15 cellular contexts compared by ENCODE assay signal in the genomic region with DNA sequence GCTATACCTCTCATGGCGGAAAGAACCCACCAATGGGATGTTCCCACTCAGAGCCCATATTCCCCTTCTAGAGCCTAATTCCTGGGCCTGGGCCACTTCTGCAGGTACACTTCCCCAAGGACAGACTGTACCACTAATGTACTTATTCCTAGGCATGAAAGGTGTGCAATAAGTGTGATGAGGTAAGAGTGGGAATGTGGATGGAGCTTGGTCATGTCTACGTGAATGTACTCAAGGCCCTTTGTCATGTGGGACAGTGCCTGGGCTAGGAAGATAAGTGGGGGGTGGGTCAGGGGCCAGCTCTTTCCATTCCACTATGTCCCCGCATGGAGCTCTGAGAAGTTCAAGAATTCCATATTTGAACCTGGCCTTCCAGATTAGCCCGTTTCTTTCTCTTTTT.
"Had no signal": no experiment of that assay in that cellular context is flagged by ENCODE, and none has a peak within 500 bp of the region (broad histone marks: within the 10 kb centered on the region; RNA-seq: fewer than 3 reads in every experiment).

No MANE protein-coding gene starts in this region.

- H3K4me1 Mint-ChIP-seq: immature natural killer cell had no signal

- ATAC-seq: left cardiac atrium; stimulated activated effector memory CD8-positive, alpha-beta T cell treated with anti-CD3 and anti-CD28 coated beads, Interleukin-12 subunit alpha, Interleukin-12 subunit beta, amount 100 ng/mL, for 72 hours; T-helper 17 cell; WTC11 had no signal

- DNase-seq: activated CD4-positive, alpha-beta T cell treated with anti-CD3 and anti-CD28 coated beads for 48 hours; activated CD8-positive, alpha-beta memory T cell treated with anti-CD3 and anti-CD28 coated beads, Interleukin-2, amount 50 U/mL, for 48 hours; activated naive CD8-positive, alpha-beta T cell treated with anti-CD3 and anti-CD28 coated beads, Interleukin-2, amount 10 ng/mL, durations not matched to agents 7 days and 5 days; aorta; dorsolateral prefrontal cortex; immature natural killer cell; left cardiac atrium; naive B cell; ovary; T-helper 17 cell; uterus had no signal

- H3K27ac Mint-ChIP-seq: immature natural killer cell; stimulated activated effector memory CD8-positive, alpha-beta T cell treated with anti-CD3 and anti-CD28 coated beads, Interleukin-12 subunit alpha, Interleukin-12 subunit beta, amount 100 ng/mL, for 72 hours; T-helper 17 cell; WTC11 had no signal

- H3K4me3 ChIP-seq: dorsolateral prefrontal cortex, ovary, uterus had no signal

- H3K27ac ChIP-seq: ovary, uterus had no signal

- H3K27me3 ChIP-seq: dorsolateral prefrontal cortex, ovary, uterus had no signal

- H3K9me3 ChIP-seq: ovary, uterus had no signal

- H3K4me1 ChIP-seq: uterus had no signal

- H3K27me3 Mint-ChIP-seq: activated naive CD8-positive, alpha-beta T cell treated with anti-CD3 and anti-CD28 coated beads, Interleukin-2, amount 10 ng/mL, durations not matched to agents 7 days and 5 days; naive B cell; T-helper 17 cell had no signal

- H3K4me3 Mint-ChIP-seq: activated naive CD8-positive, alpha-beta T cell treated with anti-CD3 and anti-CD28 coated beads, Interleukin-2, amount 10 ng/mL, durations not matched to agents 7 days and 5 days; immature natural killer cell; naive B cell; stimulated activated effector memory CD8-positive, alpha-beta T cell treated with anti-CD3 and anti-CD28 coated beads, Interleukin-12 subunit alpha, Interleukin-12 subunit beta, amount 100 ng/mL, for 72 hours; T-helper 17 cell; WTC11 had no signal

- FAIRE-seq: bronchial epithelial cell, TTC549 had no signal

- H3K9me3 Mint-ChIP-seq: activated naive CD8-positive, alpha-beta T cell treated with anti-CD3 and anti-CD28 coated beads, Interleukin-2, amount 10 ng/mL, durations not matched to agents 7 days and 5 days; immature natural killer cell; naive B cell; stimulated activated effector memory CD8-positive, alpha-beta T cell treated with anti-CD3 and anti-CD28 coated beads, Interleukin-12 subunit alpha, Interleukin-12 subunit beta, amount 100 ng/mL, for 72 hours had no signal

- H3K36me3 ChIP-seq: ovary, uterus had no signal
